16 cellular contexts compared by ENCODE assay signal in the genomic region with DNA sequence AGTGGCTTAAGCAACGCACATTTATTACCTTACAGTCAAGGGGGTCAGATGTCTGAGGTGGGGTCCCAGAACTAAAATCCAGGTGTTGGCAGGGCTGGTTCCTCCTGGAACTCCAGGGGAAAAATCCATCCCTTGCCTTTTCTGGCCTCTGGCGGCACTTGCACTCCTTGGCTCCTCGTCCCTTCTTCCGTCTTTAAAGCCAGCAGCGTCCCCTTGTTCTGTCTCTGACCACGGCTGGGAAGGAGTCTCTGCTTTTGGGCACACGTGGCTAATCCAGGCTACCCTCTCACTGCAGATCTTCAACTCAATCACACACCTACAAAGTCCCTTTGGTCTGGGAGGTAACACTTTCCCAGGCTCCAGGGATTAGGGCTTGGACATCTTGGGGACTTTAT.
DNase-seq lines count a peak whose midpoint lies in the region; ATAC-seq and TF ChIP-seq lines count a peak whose summit lies in the region.
"Had no signal": no experiment of that assay in that cellular context is flagged by ENCODE, and none has a peak within 500 bp of the region (broad histone marks: within the 10 kb centered on the region; RNA-seq: fewer than 3 reads in every experiment).

No MANE protein-coding gene starts in this region.

- no peak overlapping the region for H3K4me2 ChIP-seq in mesenchymal stem cell (ENCODE audit: low read length, poor library complexity, severe bottlenecking)
- H3K4me2 ChIP-seq: GM23338 had no signal

- no peak overlapping the region for H2BK15ac ChIP-seq in mesenchymal stem cell (ENCODE audit: low read depth, poor library complexity, severe bottlenecking)

- no peak overlapping the region for H2BK120ac ChIP-seq in mesenchymal stem cell (ENCODE audit: low read depth, low read length)

- no peaks in the 10 kb centered on the region for H3K9me3 ChIP-seq in breast epithelium
- H3K9me3 ChIP-seq in mesenchymal stem cell (ENCODE audit: control insufficient read depth, low read length) = no peaks in the 10 kb centered on the region
- no peaks in the 10 kb centered on the region for H3K9me3 ChIP-seq in stomach smooth muscle (ENCODE audit: control insufficient read depth in 2 of 2, low read length in 2 of 2)

- no peak overlapping the region for H3K4me3 ChIP-seq in breast epithelium
- H3K4me3 ChIP-seq in mesenchymal stem cell (ENCODE audit: insufficient read depth in 1 of 2, low read depth in 1 of 2, low read length in 2 of 2) = no peak overlapping the region
- H3K4me3 ChIP-seq in stomach smooth muscle (ENCODE audit: low read length in 2 of 2) = peak overlapping the region in 1 of 2 donors; percentile 22
- H3K4me3 ChIP-seq: GM23338, SK-N-MC had no signal

- H3K27ac ChIP-seq in breast epithelium = peak overlapping the region; percentile 99 to 100
- no peak overlapping the region for H3K27ac ChIP-seq in mesenchymal stem cell (ENCODE audit: low read length, poor library complexity, severe bottlenecking)
- H3K27ac ChIP-seq in stomach smooth muscle (ENCODE audit: low read length) = peak overlapping the region; percentile 92
- H3K27ac ChIP-seq: SK-N-MC had no signal

- no peaks in the 10 kb centered on the region for H3K36me3 Mint-ChIP-seq in IgD-negative memory B cell

- TF ChIP-seq CTCF in breast epithelium (IDR thresholded peaks at IDR 0.05) (no peak), GM10266 (IDR thresholded peaks at IDR 0.05; ENCODE audit: control insufficient read depth, insufficient read depth, low read depth, missing control alignments) (no peak)

- H3K36me3 ChIP-seq in breast epithelium (no peaks in the 10 kb centered on the region), mesenchymal stem cell (ENCODE audit: control insufficient read depth in 1 of 2, insufficient read depth in 2 of 2, low read depth in 1 of 2, low read length in 2 of 2) (peaks cover 19 to 35% of the 10 kb centered on the region in 2 experiments), stomach smooth muscle (ENCODE audit: control insufficient read depth in 2 of 2, insufficient read depth in 2 of 2, low read length in 2 of 2) (no peaks in the 10 kb centered on the region)

- no peak for ATAC-seq in GM18511 (IDR thresholded peaks at IDR 0.05; ENCODE audit: unreplicated experiment)
- ATAC-seq: GM23338 had no signal

- peak overlapping the region in 1 of 4 donors; percentile 95 for H3K4me3 Mint-ChIP-seq in IgD-negative memory B cell
- H3K4me3 Mint-ChIP-seq: GM23338 had no signal

- H3K27ac Mint-ChIP-seq in IgD-negative memory B cell = peak overlapping the region; percentile 35 to 93 (median 70)
- H3K27ac Mint-ChIP-seq: GM23338 had no signal

- H4K91ac ChIP-seq in mesenchymal stem cell (ENCODE audit: low read length) = no peak overlapping the region

- intact Hi-C loops in breast epithelium (cut with DNase I; ENCODE audit: low total_unique reads) = no loop called here

- H2AK5ac ChIP-seq in mesenchymal stem cell (ENCODE audit: low read length, severe bottlenecking) = no peak overlapping the region

- TF ChIP-seq POLR2A in breast epithelium (IDR thresholded peaks at IDR 0.05) = no peak

- no peak overlapping the region for H3K4ac ChIP-seq in mesenchymal stem cell (ENCODE audit: low read depth in 1 of 2, low read length in 2 of 2)

- no peak overlapping the region for H2BK5ac ChIP-seq in mesenchymal stem cell (ENCODE audit: low read depth, low read length, poor library complexity, severe bottlenecking)

- DNase-seq in breast epithelium (ENCODE audit: low spot score in 2 of 2) (peak in 1 of 2 donors; percentile 27), mesenchymal stem cell (no peak), hypothalamus (lab: John Stamatoyannopoulos, UW) (no peak), LoVo (ENCODE audit: low spot score) (no peak), GM10266 (ENCODE audit: extremely low spot score) (no peak)
- DNase-seq: activated naive CD4-positive, alpha-beta T cell treated with Interleukin-2 at 50 U/mL for 16 hours; Calu3; effector CD8-positive, alpha-beta T cell; NCI-H1092; NCI-H526; stimulated activated CD4-positive, alpha-beta T cell treated with anti-CD3 and anti-CD28 coated beads, Interleukin-12 subunit alpha, Interleukin-12 subunit beta, amount 100 ng/mL, for 4 hours had no signal

- peaks cover 45% of the 10 kb centered on the region for H3K79me1 ChIP-seq in mesenchymal stem cell (replicated peaks; ENCODE audit: low read length, poor library complexity, severe bottlenecking)

- no peak overlapping the region for H3K14ac ChIP-seq in mesenchymal stem cell (ENCODE audit: low read length in 2 of 2)

- H3K9ac ChIP-seq in mesenchymal stem cell (ENCODE audit: low read length) = peak overlapping the region; percentile 31
- H3K9ac ChIP-seq in stomach smooth muscle (ENCODE audit: low read length in 2 of 2) = peak overlapping the region in 1 of 2 donors; percentile 29

- no peak overlapping the region for H3K18ac ChIP-seq in mesenchymal stem cell (ENCODE audit: low read depth in 1 of 2, low read length in 2 of 2)

- H3K4me1 ChIP-seq in breast epithelium (peaks cover 17 to 40% of the 10 kb centered on the region in 2 donors), mesenchymal stem cell (ENCODE audit: control insufficient read depth, insufficient read depth, low read depth, low read length) (peaks cover 42% of the 10 kb centered on the region), stomach smooth muscle (ENCODE audit: control insufficient read depth, insufficient read depth, low read length) (peaks cover 81% of the 10 kb centered on the region)

- no peak overlapping the region for H2BK12ac ChIP-seq in mesenchymal stem cell (ENCODE audit: low read length in 2 of 2)

- H3K27me3 Mint-ChIP-seq in IgD-negative memory B cell = peaks cover 2% of the 10 kb centered on the region

- 79% methylated on average over 7 of the region's 7 CpGs for WGBS in mesenchymal stem cell

- H4K8ac ChIP-seq in mesenchymal stem cell (ENCODE audit: low read length) = no peak overlapping the region

- H2AFZ ChIP-seq in mesenchymal stem cell (ENCODE audit: low read depth, low read length) = no peak overlapping the region
- H2AFZ ChIP-seq: GM23338 had no signal

- H3K23ac ChIP-seq in mesenchymal stem cell (ENCODE audit: low read length in 2 of 2) = no peak overlapping the region

- H3K9me3 Mint-ChIP-seq in IgD-negative memory B cell = no peaks in the 10 kb centered on the region
- H3K9me3 Mint-ChIP-seq: GM23338 had no signal

- H3K27me3 ChIP-seq in breast epithelium (no peaks in the 10 kb centered on the region), mesenchymal stem cell (ENCODE audit: control insufficient read depth in 1 of 2, insufficient read depth in 1 of 2, low read length in 2 of 2) (no peaks in the 10 kb centered on the region), stomach smooth muscle (ENCODE audit: control insufficient read depth in 1 of 2, insufficient read depth in 2 of 2, low read length in 2 of 2) (no peaks in the 10 kb centered on the region)

- H3K4me1 Mint-ChIP-seq in IgD-negative memory B cell = peaks cover 19 to 30% (median 29%) of the 10 kb centered on the region in 3 donors
